2 cellular contexts compared by ENCODE assay signal in the genomic region with DNA sequence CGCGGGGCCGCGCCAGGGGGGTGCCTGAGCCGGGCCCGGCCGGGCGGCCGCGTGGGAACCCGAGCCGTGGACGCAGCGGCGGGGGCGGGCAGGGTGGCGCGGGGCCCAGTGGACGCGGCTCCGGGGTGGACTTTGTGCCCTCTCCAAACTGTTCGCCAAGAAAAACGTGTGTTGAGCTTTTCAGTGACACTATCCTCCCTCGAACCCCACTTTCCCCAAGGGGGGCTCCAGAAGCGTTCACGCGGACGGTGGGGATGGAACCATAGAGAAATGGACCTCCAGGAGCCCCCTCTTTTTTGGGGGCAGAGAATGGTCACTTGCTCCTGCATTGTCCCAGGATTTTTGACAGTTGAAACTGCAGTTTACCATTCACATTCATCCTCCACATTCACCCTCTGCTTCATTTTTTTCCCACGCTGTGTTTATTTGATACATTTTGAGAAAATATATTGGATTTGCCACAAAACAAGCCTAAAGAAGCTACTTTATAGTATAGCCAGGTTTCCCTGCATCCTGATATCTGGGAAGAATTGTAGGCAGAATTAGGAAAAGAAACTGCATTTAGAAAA.
TF ChIP-seq lines count a peak whose summit lies in the region.

No MANE protein-coding gene starts in this region.

TF ChIP-seq in SK-N-SH, 30 proteins besides CTCF, POLR2A, EP300 and RAD21 (continued from another document):
- TF ChIP-seq, protein P1, sequence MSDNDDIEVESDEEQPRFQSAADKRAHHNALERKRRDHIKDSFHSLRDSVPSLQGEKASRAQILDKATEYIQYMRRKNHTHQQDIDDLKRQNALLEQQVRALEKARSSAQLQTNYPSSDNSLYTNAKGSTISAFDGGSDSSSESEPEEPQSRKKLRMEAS (IDR thresholded peaks at IDR 0.05; ENCODE audit: low read depth): 0 out of 2 replicates have a peak, but pooled peaks have one; percentile 4
- TF ChIP-seq MXI1 (IDR thresholded peaks at IDR 0.05; ENCODE audit: low read depth, low read length): 0 out of 2 replicates have a peak, but pooled peaks have one; percentile 4
- no peak for TF ChIP-seq JUND (IDR thresholded peaks at IDR 0.05)
- no peak for TF ChIP-seq POLR2AphosphoS5 (IDR thresholded peaks at IDR 0.05; ENCODE audit: low read depth, low read length)
- TF ChIP-seq CHD2 (IDR thresholded peaks at IDR 0.05; ENCODE audit: low read length, partially characterized antibody): peak; percentile 3
- TF ChIP-seq, protein P2, sequence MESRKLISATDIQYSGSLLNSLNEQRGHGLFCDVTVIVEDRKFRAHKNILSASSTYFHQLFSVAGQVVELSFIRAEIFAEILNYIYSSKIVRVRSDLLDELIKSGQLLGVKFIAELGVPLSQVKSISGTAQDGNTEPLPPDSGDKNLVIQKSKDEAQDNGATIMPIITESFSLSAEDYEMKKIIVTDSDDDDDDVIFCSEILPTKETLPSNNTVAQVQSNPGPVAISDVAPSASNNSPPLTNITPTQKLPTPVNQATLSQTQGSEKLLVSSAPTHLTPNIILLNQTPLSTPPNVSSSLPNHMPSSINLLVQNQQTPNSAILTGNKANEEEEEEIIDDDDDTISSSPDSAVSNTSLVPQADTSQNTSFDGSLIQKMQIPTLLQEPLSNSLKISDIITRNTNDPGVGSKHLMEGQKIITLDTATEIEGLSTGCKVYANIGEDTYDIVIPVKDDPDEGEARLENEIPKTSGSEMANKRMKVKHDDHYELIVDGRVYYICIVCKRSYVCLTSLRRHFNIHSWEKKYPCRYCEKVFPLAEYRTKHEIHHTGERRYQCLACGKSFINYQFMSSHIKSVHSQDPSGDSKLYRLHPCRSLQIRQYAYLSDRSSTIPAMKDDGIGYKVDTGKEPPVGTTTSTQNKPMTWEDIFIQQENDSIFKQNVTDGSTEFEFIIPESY (IDR thresholded peaks at IDR 0.05; ENCODE audit: borderline replicate concordance, low read depth): no peak
- no peak for TF ChIP-seq MEF2A (IDR thresholded peaks at IDR 0.05; ENCODE audit: borderline replicate concordance, low read depth)
TF ChIP-seq in SK-N-SH: peak in this region for 3.

TF ChIP-seq in SK-N-SH treated with all-trans-retinoic acid at 6 μM for 48 hours, 23 proteins besides CTCF, POLR2A, EP300 and RAD21 (continued from another document):
- TF ChIP-seq, protein P3, sequence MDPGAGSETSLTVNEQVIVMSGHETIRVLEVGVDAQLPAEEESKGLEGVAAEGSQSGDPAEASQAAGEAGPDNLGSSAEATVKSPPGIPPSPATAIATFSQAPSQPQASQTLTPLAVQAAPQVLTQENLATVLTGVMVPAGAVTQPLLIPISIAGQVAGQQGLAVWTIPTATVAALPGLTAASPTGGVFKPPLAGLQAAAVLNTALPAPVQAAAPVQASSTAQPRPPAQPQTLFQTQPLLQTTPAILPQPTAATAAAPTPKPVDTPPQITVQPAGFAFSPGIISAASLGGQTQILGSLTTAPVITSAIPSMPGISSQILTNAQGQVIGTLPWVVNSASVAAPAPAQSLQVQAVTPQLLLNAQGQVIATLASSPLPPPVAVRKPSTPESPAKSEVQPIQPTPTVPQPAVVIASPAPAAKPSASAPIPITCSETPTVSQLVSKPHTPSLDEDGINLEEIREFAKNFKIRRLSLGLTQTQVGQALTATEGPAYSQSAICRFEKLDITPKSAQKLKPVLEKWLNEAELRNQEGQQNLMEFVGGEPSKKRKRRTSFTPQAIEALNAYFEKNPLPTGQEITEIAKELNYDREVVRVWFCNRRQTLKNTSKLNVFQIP (CRISPR knock-in tag; IDR thresholded peaks at IDR 0.05; ENCODE audit: borderline replicate concordance, low read depth): no peak
- TF ChIP-seq ZFP30 (CRISPR knock-in tag; IDR thresholded peaks at IDR 0.05) (no peak), ZFP3 (CRISPR knock-in tag; IDR thresholded peaks at IDR 0.05) (no peak), ESRRG (CRISPR knock-in tag; IDR thresholded peaks at IDR 0.05) (no peak), ISL1 (CRISPR knock-in tag; IDR thresholded peaks at IDR 0.05) (no peak)
